29 cellular contexts compared by ENCODE assay signal in genomic region chr6:166507809-166508373, GRCh38.
DNase-seq lines count a peak whose midpoint lies in the region; ATAC-seq, FAIRE-seq and TF ChIP-seq lines count a peak whose summit lies in the region.
"Had no signal": no experiment of that assay in that cellular context is flagged by ENCODE, and none has a peak within 500 bp of the region (broad histone marks: within the 10 kb centered on the region; RNA-seq: fewer than 3 reads in every experiment).

No MANE protein-coding gene starts in this region.

- H3K27ac Mint-ChIP-seq in neural progenitor cell = peak overlapping the region; percentile 35
- H3K27ac Mint-ChIP-seq in effector memory CD8-positive, alpha-beta T cell = no peak overlapping the region
- H3K27ac Mint-ChIP-seq: B cell; CD8-positive, alpha-beta T cell had no signal

- H3K4me1 ChIP-seq in IMR-90 (ENCODE audit: control insufficient read depth, insufficient read depth, low read length) (no peaks in the 10 kb centered on the region), K562 (replicated peaks in 1 of 2; ENCODE audit: control insufficient read depth in 2 of 2, insufficient read depth in 2 of 2, low read length in 2 of 2) (no peaks in the 10 kb centered on the region), neural progenitor cell (no peaks in the 10 kb centered on the region)
- H3K4me1 ChIP-seq: Caco-2, SJSA1 had no signal

- no peaks in the 10 kb centered on the region for H3K79me2 ChIP-seq in K562 (ENCODE audit: control insufficient read depth, insufficient read depth, low read length)
- no peaks in the 10 kb centered on the region for H3K79me2 ChIP-seq in neural progenitor cell (ENCODE audit: low read depth)

- H3K4me1 Mint-ChIP-seq in neural progenitor cell = no peaks in the 10 kb centered on the region
- H3K4me1 Mint-ChIP-seq in effector memory CD8-positive, alpha-beta T cell (ENCODE audit: low read depth in 2 of 2) = peaks cover 6% of the 10 kb centered on the region in 2 donors

- H2AFZ ChIP-seq in IMR-90 (replicated peaks; ENCODE audit: low read length, poor library complexity) (no peak overlapping the region), K562 (ENCODE audit: low read depth, low read length) (no peak overlapping the region), neural progenitor cell (replicated peaks) (no peak overlapping the region)
- H2AFZ ChIP-seq: PC-9 had no signal

- TF ChIP-seq EP300 in K562 (IDR thresholded peaks at IDR 0.05; ENCODE audit: low read length) = no peak

- in situ Hi-C loops in IMR-90 (cut with MboI; ENCODE audit: low sequenced_read_pairs) = no loop called here
- in situ Hi-C loops in K562 (cut with MboI) = no loop called here

- no peak overlapping the region for H3K18ac ChIP-seq in IMR-90 (ENCODE audit: low read depth, low read length)

- no peaks in the 10 kb centered on the region for H3K9me3 Mint-ChIP-seq in neural progenitor cell
- no peaks in the 10 kb centered on the region for H3K9me3 Mint-ChIP-seq in effector memory CD8-positive, alpha-beta T cell
- H3K9me3 Mint-ChIP-seq: CD8-positive, alpha-beta T cell had no signal

- no peak for DNase-seq in IMR-90
- no peak for DNase-seq in K562 (ENCODE audit: extremely low read depth in 1 of 4, low spot score in 3 of 4)
- peak; percentile 35 for DNase-seq in left kidney (ENCODE audit: low read depth, low spot score)
- no peak for DNase-seq in neural progenitor cell (ENCODE audit: low spot score)
- no peak for DNase-seq in stimulated activated CD8-positive, alpha-beta memory T cell treated with anti-CD3 and anti-CD28 coated beads, Interleukin-4, amount 100 ng/mL, for 48 hours
- DNase-seq in NCI-H2029 (lab: John Stamatoyannopoulos, UW) = no peak
- DNase-seq in effector memory CD8-positive, alpha-beta T cell = no peak
- DNase-seq: Caco-2; CD8-positive, alpha-beta T cell; GDM1; GOT3; HCEC 1CT; KBM-7; MV-4-11; NCI-H1105; NCI-H1436 treated with DMSO at 0.1 percent for 48 hours; NCI-H187 treated with DMSO at 0.1 percent for 48 hours; NCI-H2107; NCI-H446 treated with DMSO at 0.1 percent for 48 hours; NCI-H526; NCI-H82; NK-92 treated with Interleukin-12 subunit alpha and Interleukin-12 subunit beta, amount 100 ng/mL, for 24 hours; PC-9; Right ventricle myocardium superior had no signal

- dilution Hi-C loops in IMR-90 (cut with HindIII; ENCODE audit: low sequenced_read_pairs, unreplicated experiment) = no loop called here

- CTCF ChIA-PET in IMR-90 (lab: Yijun Ruan, JAX) (interaction anchor here (0.6 kb wide), 1 partner anchor 100 kb away, joined by 3 read pairs; no protein-coding TSS in a partner anchor), K562 (lab: Yijun Ruan, JAX; ENCODE audit: low intra/inter-chr PET ratio) (no interaction called here)

- H2BK20ac ChIP-seq in IMR-90 (ENCODE audit: low read depth, low read length) = no peak overlapping the region

- WGBS in IMR-90 (ENCODE audit: extremely low coverage in 2 of 2, insufficient read length in 1 of 2), 2 experiments = 95% methylated on average over 7 of the region's 19 CpGs; no CpG with 5 or more reads in 1 of the 2 experiments
- WGBS in K562 (ENCODE audit: insufficient coverage, low coverage, missing lambda C conversion rate) = 3% methylated on average over 19 of the region's 19 CpGs

- H3K4me3 ChIP-seq in IMR-90 (ENCODE audit: insufficient read depth, low read depth, low read length) (no peak overlapping the region), K562 (no peak overlapping the region), neural progenitor cell (no peak overlapping the region)
- H3K4me3 ChIP-seq: PC-9, SJSA1 had no signal

- no peaks in the 10 kb centered on the region for H3K27me3 Mint-ChIP-seq in neural progenitor cell (ENCODE audit: insufficient read depth, low read depth)
- no peaks in the 10 kb centered on the region for H3K27me3 Mint-ChIP-seq in effector memory CD8-positive, alpha-beta T cell
- H3K27me3 Mint-ChIP-seq: B cell had no signal

- H3F3A ChIP-seq in neural progenitor cell (ENCODE audit: low read depth) = no peaks in the 10 kb centered on the region

- H3K36me3 Mint-ChIP-seq in neural progenitor cell = peaks cover 30% of the 10 kb centered on the region
- peaks cover 2% of the 10 kb centered on the region for H3K36me3 Mint-ChIP-seq in effector memory CD8-positive, alpha-beta T cell (ENCODE audit: insufficient read depth)
- H3K36me3 Mint-ChIP-seq: CD8-positive, alpha-beta T cell had no signal

- no peak for TF ChIP-seq RAD21 in IMR-90 (IDR thresholded peaks at IDR 0.05; ENCODE audit: low read length)
- TF ChIP-seq RAD21 in K562 (CRISPR knock-in tag; conservative IDR thresholded peaks at IDR 0.05 in 1 of 2, IDR thresholded peaks at IDR 0.05 in 1 of 2) = no peak

- no peak overlapping the region for H4K5ac ChIP-seq in IMR-90 (ENCODE audit: low read depth, low read length)

- intact Hi-C loops in IMR-90 (cut with micrococcal nuclease) (no loop called here), K562 (cut with micrococcal nuclease) (no loop called here)

- no TSS peak for BruUV-seq in IMR-90 (replicated peaks; lab: Mats Ljungman, UMichigan)
- BruUV-seq in K562 (replicated peaks; lab: Mats Ljungman, UMichigan) = no TSS peak

- no peak overlapping the region for H2AK5ac ChIP-seq in IMR-90 (ENCODE audit: low read depth, low read length)

- no peaks in the 10 kb centered on the region for H3K9me3 ChIP-seq in IMR-90 (ENCODE audit: control insufficient read depth, insufficient read depth, low read length)
- H3K9me3 ChIP-seq in K562 (replicated peaks; ENCODE audit: control insufficient read depth, insufficient read depth, low read depth, low read length) = no peaks in the 10 kb centered on the region
- H3K9me3 ChIP-seq in neural progenitor cell (ENCODE audit: low read depth) = no peaks in the 10 kb centered on the region
- H3K9me3 ChIP-seq: Caco-2, SJSA1 had no signal

- ATAC-seq in IMR-90 (ENCODE audit: low read depth) = no peak
- ATAC-seq in K562 = no peak
- ATAC-seq in HG03378 (IDR thresholded peaks at IDR 0.05; ENCODE audit: unreplicated experiment) = no peak
- ATAC-seq in effector memory CD8-positive, alpha-beta T cell (replicated peaks) = no peak
- ATAC-seq: CD8-positive, alpha-beta T cell had no signal

- no peak overlapping the region for H4K91ac ChIP-seq in IMR-90 (ENCODE audit: insufficient read depth, low read depth, low read length)

- H4K20me1 ChIP-seq in IMR-90 (ENCODE audit: insufficient read depth, low read length) = peaks cover 4% of the 10 kb centered on the region; the same call in 1 of the 2 replicates
- no peaks in the 10 kb centered on the region; the same call in 1 of the 2 replicates for H4K20me1 ChIP-seq in K562 (replicated peaks; ENCODE audit: control insufficient read depth, insufficient read depth, low read length)
- H4K20me1 ChIP-seq in neural progenitor cell (ENCODE audit: low read depth) = no peaks in the 10 kb centered on the region

- H4K8ac ChIP-seq in IMR-90 (ENCODE audit: low read depth in 2 of 2, low read length in 2 of 2) = no peak overlapping the region

- peak overlapping the region; percentile 65 for H2BK5ac ChIP-seq in IMR-90 (ENCODE audit: low read depth, low read length, poor library complexity, severe bottlenecking)

- peaks cover 9% of the 10 kb centered on the region; the same call in 1 of the 2 replicates for H3K9me1 ChIP-seq in IMR-90 (ENCODE audit: insufficient read depth, low read length)
- H3K9me1 ChIP-seq in K562 (ENCODE audit: control insufficient read depth, insufficient read depth, low read length) = no peaks in the 10 kb centered on the region

- POLR2A ChIA-PET in IMR-90 (lab: Charles Lee; ENCODE audit: unreplicated experiment) = no interaction called here
- POLR2A ChIA-PET in K562 (lab: Yijun Ruan, JAX) = interaction anchor here (0.6 to 0.8 kb wide), 4 partner anchors 11 to 433 kb away, joined by 3 to 5 read pairs (median 4); no protein-coding TSS in a partner anchor

- TF ChIP-seq POLR2A in IMR-90 (IDR thresholded peaks at IDR 0.05; ENCODE audit: low read depth, low read length) (no peak), K562 (conservative IDR thresholded peaks at IDR 0.05) (no peak)

- no peak overlapping the region for H3K4me3 Mint-ChIP-seq in neural progenitor cell
- no peak overlapping the region for H3K4me3 Mint-ChIP-seq in effector memory CD8-positive, alpha-beta T cell
- H3K4me3 Mint-ChIP-seq: B cell; CD8-positive, alpha-beta T cell had no signal

- H3K4me2 ChIP-seq in IMR-90 (ENCODE audit: low read depth, low read length) (no peak overlapping the region), K562 (ENCODE audit: insufficient read depth, low read length) (no peak overlapping the region), neural progenitor cell (no peak overlapping the region)
- H3K4me2 ChIP-seq: PC-9 had no signal

- H2BK15ac ChIP-seq in IMR-90 (ENCODE audit: low read depth, low read length) = no peak overlapping the region

- no peak overlapping the region for H2AK9ac ChIP-seq in IMR-90 (replicated peaks; ENCODE audit: low read depth, low read length, poor library complexity)

- H3K36me3 ChIP-seq in IMR-90 (ENCODE audit: control insufficient read depth, insufficient read depth, low read length) (peaks cover 61% of the 10 kb centered on the region), K562 (ENCODE audit: control insufficient read depth, insufficient read depth, low read length) (no peaks in the 10 kb centered on the region), neural progenitor cell (no peaks in the 10 kb centered on the region)
- H3K36me3 ChIP-seq: SJSA1 had no signal

- H3K27ac ChIP-seq in IMR-90 (ENCODE audit: insufficient read depth, low read length) = no peak overlapping the region
- no peak overlapping the region for H3K27ac ChIP-seq in K562 (ENCODE audit: extremely low read depth, low read depth, low read length)
- no peak overlapping the region for H3K27ac ChIP-seq in neural progenitor cell
- H3K27ac ChIP-seq: C4-2B, PC-9, SJSA1 had no signal

- no peak for FAIRE-seq in K562 (lab: Jason Lieb, UNC)
- FAIRE-seq: GM12892 had no signal

- H3K56ac ChIP-seq in IMR-90 (ENCODE audit: extremely low read depth, insufficient read depth, low read length) = no peak overlapping the region

- H3K9ac ChIP-seq in IMR-90 (ENCODE audit: low read depth, low read length) (no peak overlapping the region), K562 (ENCODE audit: insufficient read depth in 1 of 2, low read depth in 2 of 2, low read length in 2 of 2) (no peak overlapping the region), neural progenitor cell (no peak overlapping the region)

- TF ChIP-seq CTCF in IMR-90 (conservative IDR thresholded peaks at IDR 0.05; ENCODE audit: low read depth, low read length) (no peak), K562 (IDR thresholded peaks at IDR 0.05 in 2 of 3, conservative IDR thresholded peaks at IDR 0.05 in 1 of 3; ENCODE audit: insufficient read depth in 2 of 3, low read depth in 1 of 3, low read length in 3 of 3) (no peak), neural progenitor cell (IDR thresholded peaks at IDR 0.05) (no peak)

- no peak overlapping the region for H2BK120ac ChIP-seq in IMR-90 (ENCODE audit: low read depth, low read length)

- H3K27me3 ChIP-seq in IMR-90 (ENCODE audit: control insufficient read depth, insufficient read depth, low read length) = no peaks in the 10 kb centered on the region
- H3K27me3 ChIP-seq in K562 (ENCODE audit: control insufficient read depth in 2 of 2, insufficient read depth in 2 of 2, low read length in 2 of 2) = peaks cover 44 to 65% of the 10 kb centered on the region in 2 experiments; a peak in 4 of 5 replicates
- H3K27me3 ChIP-seq in neural progenitor cell = no peaks in the 10 kb centered on the region
- H3K27me3 ChIP-seq: SJSA1 had no signal

- no peak overlapping the region for H3K23ac ChIP-seq in IMR-90 (ENCODE audit: low read depth, low read length)

- H3K4ac ChIP-seq in IMR-90 (ENCODE audit: low read depth, low read length) = no peak overlapping the region

- H3K79me1 ChIP-seq in IMR-90 (ENCODE audit: low read depth in 1 of 2, low read length in 2 of 2) = no peaks in the 10 kb centered on the region

- no peak overlapping the region for H3K14ac ChIP-seq in IMR-90 (replicated peaks; ENCODE audit: low read depth, low read length)
